Comparison of ENCODE assay signal across 23 cellular contexts in genomic region chr12:41013921-41014642, GRCh38.
DNase-seq lines count a peak whose midpoint lies in the region; ATAC-seq and TF ChIP-seq lines count a peak whose summit lies in the region.
"Had no signal": no experiment of that assay in that cellular context is flagged by ENCODE, and none has a peak within 500 bp of the region (broad histone marks: within the 10 kb centered on the region; RNA-seq: fewer than 3 reads in every experiment).

No MANE protein-coding gene starts in this region.

- no peaks in the 10 kb centered on the region for H3K36me3 ChIP-seq in A673 (ENCODE audit: insufficient read depth, low read length, poor library complexity, severe bottlenecking)
- H3K36me3 ChIP-seq: upper lobe of left lung had no signal

- no TSS peak for BruUV-seq in A673 (replicated peaks; lab: Mats Ljungman, UMichigan)

- peak overlapping the region; percentile 61 for H3K27ac ChIP-seq in A673 (ENCODE audit: low read depth, low read length, poor library complexity, severe bottlenecking)
- H3K27ac ChIP-seq: upper lobe of left lung had no signal

- peaks cover 28% of the 10 kb centered on the region for H3K4me1 ChIP-seq in A673 (ENCODE audit: insufficient read depth, low read length, poor library complexity, severe bottlenecking)

- intact Hi-C loops in A673 (cut with micrococcal nuclease; ENCODE audit: unreplicated experiment), result no loop called here

- POLR2A ChIA-PET in A673 (lab: Charles Lee; ENCODE audit: low non-redundant PET), result interaction anchor here (0.7 kb wide), 1 partner anchor 120 kb away, joined by 5 read pairs; no protein-coding TSS in a partner anchor

- H3K4me3 ChIP-seq in A673 (ENCODE audit: low read depth, low read length, poor library complexity, severe bottlenecking), result peak overlapping the region; percentile 5
- H3K4me3 ChIP-seq: GM23338, upper lobe of left lung had no signal

- no peaks in the 10 kb centered on the region for H3K27me3 ChIP-seq in A673 (replicated peaks; ENCODE audit: insufficient read depth, low read depth, low read length, poor library complexity)
- H3K27me3 ChIP-seq: upper lobe of left lung had no signal

- ATAC-seq in GM21447 (IDR thresholded peaks at IDR 0.05; ENCODE audit: unreplicated experiment) (no peak), HG03159 (IDR thresholded peaks at IDR 0.05; ENCODE audit: unreplicated experiment) (no peak)
- ATAC-seq: GM23338 had no signal

- no peak for TF ChIP-seq CTCF in A673 (conservative IDR thresholded peaks at IDR 0.05; ENCODE audit: low read depth, low read length)

- CTCF ChIA-PET in A673 (lab: Charles Lee), result no interaction called here

- peak; percentile 82 for DNase-seq in A673 (ENCODE audit: low spot score)
- peak; percentile 48 for DNase-seq in NCI-H226
- peak; percentile 30 for DNase-seq in dermis blood vessel endothelial cell
- DNase-seq in kidney glomerular epithelial cell (lab: John Stamatoyannopoulos, UW), result peak; percentile 64
- DNase-seq in activated gamma-delta T cell treated with Interleukin-2 at 50 U/mL for 16 hours, result no peak
- DNase-seq in NK-92 (lab: John Stamatoyannopoulos, UW; ENCODE audit: unreplicated experiment), result no peak
- DNase-seq: activated B cell treated with CpG ODN at 0.5 μM for 24 hours; activated CD4-positive, alpha-beta memory T cell treated with anti-CD3 and anti-CD28 coated beads for 36 hours; activated effector memory CD4-positive, alpha-beta T cell treated with Interleukin-2 at 50 U/mL for 16 hours; CD4-positive, CD25-positive, alpha-beta regulatory T cell; central memory CD4-positive, alpha-beta T cell; EL; erythroblast; mesendoderm; naive B cell; NCI-H1436 treated with DMSO at 0.1 percent for 48 hours; NCI-H526 treated with DMSO at 0.1 percent for 48 hours; retina; T1000; upper lobe of left lung had no signal

- H3K9me3 ChIP-seq in A673 (ENCODE audit: low read depth, low read length, poor library complexity, severe bottlenecking), result peaks cover 37% of the 10 kb centered on the region

Comparison
In these comparisons a context has a peak if more than half of its experiments do, and no peak if none do; other contexts are left out.
1. DNase-seq: peak in A673 (single experiment), NCI-H226 (single experiment), dermis blood vessel endothelial cell (single experiment) and kidney glomerular epithelial cell (single experiment); none in activated gamma-delta T cell treated with Interleukin-2 at 50 U/mL for 16 hours (single experiment) and NK-92 (single experiment).